In genomic region chr12:4843907-4844306, GRCh38 we compare ENCODE assay signal across 26 cellular contexts.
"Had no signal": no experiment of that assay in that cellular context is flagged by ENCODE, and none has a peak within 500 bp of the region (broad histone marks: within the 10 kb centered on the region; RNA-seq: fewer than 3 reads in every experiment).

No MANE protein-coding gene starts in this region.

- H3K27ac ChIP-seq: coronary artery, dorsolateral prefrontal cortex, esophagus muscularis mucosa, foreskin keratinocyte, gastroesophageal sphincter, heart left ventricle, hepatocyte, left lung, lower lobe of right lung had no signal

- H3K4me1 ChIP-seq: esophagus muscularis mucosa, foreskin keratinocyte, gastroesophageal sphincter, heart left ventricle, left lung, lower lobe of right lung had no signal

- H3K36me3 ChIP-seq: esophagus muscularis mucosa, gastroesophageal sphincter, heart left ventricle, left lung, lower lobe of right lung had no signal

- H3K9me3 ChIP-seq: esophagus muscularis mucosa, heart left ventricle, left lung, lower lobe of right lung, mucosa of descending colon had no signal

- H3K36me3 Mint-ChIP-seq: immature natural killer cell, mesothelial cell of epicardium had no signal

- H3K4me3 Mint-ChIP-seq: immature natural killer cell, mesothelial cell of epicardium, naive B cell had no signal

- H3K4me2 ChIP-seq: hepatocyte had no signal

- H3K79me2 ChIP-seq: hepatocyte had no signal

- H3K27me3 Mint-ChIP-seq: naive B cell had no signal

- DNase-seq: dermis blood vessel endothelial cell; dorsolateral prefrontal cortex; effector CD4-positive, alpha-beta T cell; effector memory CD4-positive, alpha-beta T cell; foreskin keratinocyte; heart left ventricle; hypothalamus; immature natural killer cell; islet precursor cell; kidney; kidney glomerular epithelial cell; left cardiac atrium; left lung; left ventricle myocardium superior; lower lobe of right lung; mesenchymal stem cell; mucosa of descending colon; naive B cell had no signal

- H3K4me3 ChIP-seq: coronary artery, dorsolateral prefrontal cortex, esophagus muscularis mucosa, gastroesophageal sphincter, heart left ventricle, hepatocyte, left lung, lower lobe of right lung, mucosa of descending colon had no signal

- H3K4me1 Mint-ChIP-seq: immature natural killer cell, mesothelial cell of epicardium had no signal

- ATAC-seq: foreskin keratinocyte, gastroesophageal sphincter, heart left ventricle, left cardiac atrium, left lung, left ventricle myocardium superior, lower lobe of right lung, mucosa of descending colon had no signal

- H3K9me3 Mint-ChIP-seq: immature natural killer cell had no signal

- H3K27ac Mint-ChIP-seq: immature natural killer cell, mesothelial cell of epicardium had no signal

- H2AFZ ChIP-seq: hepatocyte had no signal

- FAIRE-seq: colon, endothelial cell of umbilical vein, frontal cortex, kidney had no signal

- H3K27me3 ChIP-seq: dorsolateral prefrontal cortex, foreskin keratinocyte, gastroesophageal sphincter, heart left ventricle, hepatocyte, left lung had no signal
